8 cellular contexts compared by ENCODE assay signal in genomic region chr9:98076514-98076890, GRCh38. TPM values are rescaled to one million over a fixed set of nuclear protein-coding genes. Genes with fewer than 3 reads are reported as not detected.
DNase-seq lines count a peak whose midpoint lies in the region; ATAC-seq and TF ChIP-seq lines count a peak whose summit lies in the region.
"Not testable (repeated sequence)": the region's sequence is repeated elsewhere in the genome, so short reads cannot be mapped to it uniquely, and the experiment has no call there.

No MANE protein-coding gene starts in this region.

- not testable (repeated sequence) for H3K27me3 ChIP-seq in H7 (ENCODE audit: control insufficient read depth, insufficient read depth, low read length)

- CTCF ChIA-PET in RWPE1 (lab: Yijun Ruan, JAX): interaction anchor here (0.6 to 1.2 kb wide), 3 partner anchors 129 to 153 kb away, joined by 3 to 11 read pairs (median 3); no protein-coding TSS in a partner anchor
- CTCF ChIA-PET in activated CD4-positive, alpha-beta T cell treated with anti-CD3 and anti-CD28 coated beads, Interleukin-2, amount 10 ng/mL, durations not matched to agents 7 days and 5 days (lab: Charles Lee): interaction anchor here (1.3 to 1.5 kb wide), 2 partner anchors 21 to 182 kb away, joined by 3 read pairs; no protein-coding TSS in a partner anchor

- TF ChIP-seq CTCF in C4-2B (conservative IDR thresholded peaks at IDR 0.05); RWPE1 (conservative IDR thresholded peaks at IDR 0.05; ENCODE audit: low read depth): not testable (repeated sequence)

- H3K27ac ChIP-seq in C4-2B: peak overlapping the region; percentile 4; the same call in 1 of the 2 replicates
- H3K27ac ChIP-seq in RWPE1: peak overlapping the region; percentile 20

- DNase-seq in H7 (peak; percentile 60), iPS-NIHi7 (ENCODE audit: extremely low spot score) (peak; percentile 38)
- not testable (repeated sequence) for DNase-seq in RWPE1 (ENCODE audit: low spot score); activated CD4-positive, alpha-beta T cell treated with anti-CD3 and anti-CD28 coated beads, Interleukin-2, amount 10 ng/mL, durations not matched to agents 7 days and 5 days; activated naive CD8-positive, alpha-beta T cell treated with anti-CD3 and anti-CD28 coated beads, Interleukin-2, amount 50 U/mL, for 24 hours

- H3K36me3 Mint-ChIP-seq in activated CD4-positive, alpha-beta T cell treated with anti-CD3 and anti-CD28 coated beads, Interleukin-2, amount 10 ng/mL, durations not matched to agents 7 days and 5 days (ENCODE audit: low read depth): peaks cover 30% of the 10 kb centered on the region
- peaks cover 55% of the 10 kb centered on the region for H3K36me3 Mint-ChIP-seq in activated T-helper 17 cell treated with anti-CD3 and anti-CD28 coated beads, Interleukin-2, amount 50 U/mL, for 72 hours (ENCODE audit: low read depth)
- peaks cover 22% of the 10 kb centered on the region for H3K36me3 Mint-ChIP-seq in activated naive CD8-positive, alpha-beta T cell treated with anti-CD3 and anti-CD28 coated beads, Interleukin-2, amount 50 U/mL, for 24 hours (ENCODE audit: low read depth)
- H3K36me3 Mint-ChIP-seq in stimulated activated memory B cell treated with anti-CD40 and anti-IgM and Interleukin-4, amounts not matched to agents 10 μg/mL and 1 μg/mL and 100 μg/mL, for 72 hours: not testable (repeated sequence)

- peaks cover 48% of the 10 kb centered on the region for H3K4me1 Mint-ChIP-seq in activated CD4-positive, alpha-beta T cell treated with anti-CD3 and anti-CD28 coated beads, Interleukin-2, amount 10 ng/mL, durations not matched to agents 7 days and 5 days
- H3K4me1 Mint-ChIP-seq in activated T-helper 17 cell treated with anti-CD3 and anti-CD28 coated beads, Interleukin-2, amount 50 U/mL, for 72 hours: peaks cover 19% of the 10 kb centered on the region
- H3K4me1 Mint-ChIP-seq in activated naive CD8-positive, alpha-beta T cell treated with anti-CD3 and anti-CD28 coated beads, Interleukin-2, amount 50 U/mL, for 24 hours: peaks cover 36% of the 10 kb centered on the region
- H3K4me1 Mint-ChIP-seq in stimulated activated memory B cell treated with anti-CD40 and anti-IgM and Interleukin-4, amounts not matched to agents 10 μg/mL and 1 μg/mL and 100 μg/mL, for 72 hours: peaks cover 17% of the 10 kb centered on the region

- H3K36me3 ChIP-seq in H7 (replicated peaks; ENCODE audit: control insufficient read depth, insufficient read depth, low read length): not testable (repeated sequence)

- ATAC-seq in activated T-helper 17 cell treated with anti-CD3 and anti-CD28 coated beads, Interleukin-2, amount 50 U/mL, for 72 hours (replicated peaks); activated naive CD8-positive, alpha-beta T cell treated with anti-CD3 and anti-CD28 coated beads, Interleukin-2, amount 50 U/mL, for 24 hours; stimulated activated memory B cell treated with anti-CD40 and anti-IgM and Interleukin-4, amounts not matched to agents 10 μg/mL and 1 μg/mL and 100 μg/mL, for 72 hours: not testable (repeated sequence)

- not testable (repeated sequence) for H3K9me3 Mint-ChIP-seq in activated CD4-positive, alpha-beta T cell treated with anti-CD3 and anti-CD28 coated beads, Interleukin-2, amount 10 ng/mL, durations not matched to agents 7 days and 5 days; activated T-helper 17 cell treated with anti-CD3 and anti-CD28 coated beads, Interleukin-2, amount 50 U/mL, for 72 hours; activated naive CD8-positive, alpha-beta T cell treated with anti-CD3 and anti-CD28 coated beads, Interleukin-2, amount 50 U/mL, for 24 hours; stimulated activated memory B cell treated with anti-CD40 and anti-IgM and Interleukin-4, amounts not matched to agents 10 μg/mL and 1 μg/mL and 100 μg/mL, for 72 hours

- not testable (repeated sequence) for H3K27me3 Mint-ChIP-seq in activated CD4-positive, alpha-beta T cell treated with anti-CD3 and anti-CD28 coated beads, Interleukin-2, amount 10 ng/mL, durations not matched to agents 7 days and 5 days; activated T-helper 17 cell treated with anti-CD3 and anti-CD28 coated beads, Interleukin-2, amount 50 U/mL, for 72 hours; activated naive CD8-positive, alpha-beta T cell treated with anti-CD3 and anti-CD28 coated beads, Interleukin-2, amount 50 U/mL, for 24 hours; stimulated activated memory B cell treated with anti-CD40 and anti-IgM and Interleukin-4, amounts not matched to agents 10 μg/mL and 1 μg/mL and 100 μg/mL, for 72 hours

- POLR2A ChIA-PET in RWPE1 (lab: Yijun Ruan, JAX; ENCODE audit: low non-redundant PET); activated CD4-positive, alpha-beta T cell treated with anti-CD3 and anti-CD28 coated beads, Interleukin-2, amount 10 ng/mL, durations not matched to agents 7 days and 5 days (lab: Charles Lee): not testable (repeated sequence)

- not testable (repeated sequence) for H3K4me3 ChIP-seq in H7 (ENCODE audit: insufficient read depth, low read depth, low read length)

- H3K4me3 Mint-ChIP-seq in activated CD4-positive, alpha-beta T cell treated with anti-CD3 and anti-CD28 coated beads, Interleukin-2, amount 10 ng/mL, durations not matched to agents 7 days and 5 days; activated naive CD8-positive, alpha-beta T cell treated with anti-CD3 and anti-CD28 coated beads, Interleukin-2, amount 50 U/mL, for 24 hours; stimulated activated memory B cell treated with anti-CD40 and anti-IgM and Interleukin-4, amounts not matched to agents 10 μg/mL and 1 μg/mL and 100 μg/mL, for 72 hours: not testable (repeated sequence)
- peak overlapping the region; percentile 86 for H3K4me3 Mint-ChIP-seq in activated T-helper 17 cell treated with anti-CD3 and anti-CD28 coated beads, Interleukin-2, amount 50 U/mL, for 72 hours

- H3K27ac Mint-ChIP-seq in activated CD4-positive, alpha-beta T cell treated with anti-CD3 and anti-CD28 coated beads, Interleukin-2, amount 10 ng/mL, durations not matched to agents 7 days and 5 days: peak overlapping the region; percentile 91
- H3K27ac Mint-ChIP-seq in activated T-helper 17 cell treated with anti-CD3 and anti-CD28 coated beads, Interleukin-2, amount 50 U/mL, for 72 hours: peak overlapping the region; percentile 90
- peak overlapping the region; percentile 79 for H3K27ac Mint-ChIP-seq in activated naive CD8-positive, alpha-beta T cell treated with anti-CD3 and anti-CD28 coated beads, Interleukin-2, amount 50 U/mL, for 24 hours
- H3K27ac Mint-ChIP-seq in stimulated activated memory B cell treated with anti-CD40 and anti-IgM and Interleukin-4, amounts not matched to agents 10 μg/mL and 1 μg/mL and 100 μg/mL, for 72 hours: peak overlapping the region; percentile 36

RNA-seq across cellular contexts. Expression of gene NANS, which starts 20.0 kb away (rescaled TPM):
- total RNA-seq in H7 (2014; rRNA removed; shearing (Covaris generic)): 67.0 and 68.9 TPM in 2 replicates
- 10 to 100 TPM; 37.2 to 38.3 TPM for total RNA-seq in activated CD4-positive, alpha-beta T cell treated with anti-CD3 and anti-CD28 coated beads, Interleukin-2, amount 10 ng/mL, durations not matched to agents 7 days and 5 days
- total RNA-seq in activated T-helper 17 cell treated with anti-CD3 and anti-CD28 coated beads, Interleukin-2, amount 50 U/mL, for 72 hours: 10 to 100 TPM; 46.4 to 54.4 TPM

RNA-seq across cellular contexts. Expression of gene TRIM14, which starts 42.5 kb away (rescaled TPM):
- 3.7 and 3.8 TPM in 2 replicates for total RNA-seq in H7 (2014; rRNA removed; shearing (Covaris generic))
- total RNA-seq in activated CD4-positive, alpha-beta T cell treated with anti-CD3 and anti-CD28 coated beads, Interleukin-2, amount 10 ng/mL, durations not matched to agents 7 days and 5 days: 100 to 1,000 TPM; 116 to 124 TPM
- 10 to 100 TPM; 43.4 to 57.8 TPM for total RNA-seq in activated T-helper 17 cell treated with anti-CD3 and anti-CD28 coated beads, Interleukin-2, amount 50 U/mL, for 72 hours

Comparison
In these comparisons a context has a peak if more than half of its experiments do, and no peak if none do; other contexts are left out.
1. H3K27ac Mint-ChIP-seq: peak in every context shown above with its lines; median percentile 91 in activated CD4-positive, alpha-beta T cell treated with anti-CD3 and anti-CD28 coated beads, Interleukin-2, amount 10 ng/mL, durations not matched to agents 7 days and 5 days; 90 in activated T-helper 17 cell treated with anti-CD3 and anti-CD28 coated beads, Interleukin-2, amount 50 U/mL, for 72 hours; 79 in activated naive CD8-positive, alpha-beta T cell treated with anti-CD3 and anti-CD28 coated beads, Interleukin-2, amount 50 U/mL, for 24 hours; 36 in stimulated activated memory B cell treated with anti-CD40 and anti-IgM and Interleukin-4, amounts not matched to agents 10 μg/mL and 1 μg/mL and 100 μg/mL, for 72 hours.